In the genomic region with DNA sequence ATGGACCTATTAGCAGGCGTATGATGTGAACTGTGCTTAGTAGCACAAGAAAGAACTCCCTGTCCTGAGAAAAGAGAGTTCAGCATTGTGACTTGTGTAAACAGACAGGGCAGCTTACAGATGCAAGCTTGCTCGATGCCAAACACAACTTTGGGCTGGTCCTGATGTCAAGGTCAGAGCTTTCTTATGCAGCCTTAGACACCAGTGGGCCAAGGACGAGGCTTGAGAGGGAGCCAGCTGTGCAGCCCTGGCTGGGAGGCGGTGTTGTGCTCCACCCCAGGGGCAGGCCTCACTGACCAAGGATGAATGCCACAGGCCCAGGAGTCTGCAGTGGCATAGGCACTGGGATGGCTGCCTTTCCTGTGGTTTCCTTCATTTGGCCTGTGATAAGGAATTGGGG, we compare ENCODE assay signal across 1 cellular context.
TF ChIP-seq lines count a peak whose summit lies in the region.

No MANE protein-coding gene starts in this region.

TF ChIP-seq in WTC11, 78 proteins besides CTCF, POLR2A, EP300 and RAD21 (continued from another document):
- TF ChIP-seq, protein P1, sequence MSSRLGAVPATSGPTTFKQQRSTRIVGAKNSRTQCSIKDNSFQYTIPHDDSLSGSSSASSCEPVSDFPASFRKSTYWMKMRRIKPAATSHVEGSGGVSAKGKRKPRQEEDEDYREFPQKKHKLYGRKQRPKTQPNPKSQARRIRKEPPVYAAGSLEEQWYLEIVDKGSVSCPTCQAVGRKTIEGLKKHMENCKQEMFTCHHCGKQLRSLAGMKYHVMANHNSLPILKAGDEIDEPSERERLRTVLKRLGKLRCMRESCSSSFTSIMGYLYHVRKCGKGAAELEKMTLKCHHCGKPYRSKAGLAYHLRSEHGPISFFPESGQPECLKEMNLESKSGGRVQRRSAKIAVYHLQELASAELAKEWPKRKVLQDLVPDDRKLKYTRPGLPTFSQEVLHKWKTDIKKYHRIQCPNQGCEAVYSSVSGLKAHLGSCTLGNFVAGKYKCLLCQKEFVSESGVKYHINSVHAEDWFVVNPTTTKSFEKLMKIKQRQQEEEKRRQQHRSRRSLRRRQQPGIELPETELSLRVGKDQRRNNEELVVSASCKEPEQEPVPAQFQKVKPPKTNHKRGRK (CRISPR knock-in tag; IDR thresholded peaks at IDR 0.05; ENCODE audit: borderline replicate concordance): no peak
- TF ChIP-seq MXD4 (CRISPR knock-in tag; IDR thresholded peaks at IDR 0.05; ENCODE audit: borderline replicate concordance) (no peak), KAT7 (CRISPR knock-in tag; IDR thresholded peaks at IDR 0.05; ENCODE audit: borderline replicate concordance) (no peak), IRF2 (CRISPR knock-in tag; IDR thresholded peaks at IDR 0.05; ENCODE audit: borderline replicate concordance, low read depth) (no peak), PRRX2 (CRISPR knock-in tag; IDR thresholded peaks at IDR 0.05) (no peak), GTF2I (CRISPR knock-in tag; conservative IDR thresholded peaks at IDR 0.05) (no peak), SP1 (CRISPR knock-in tag; conservative IDR thresholded peaks at IDR 0.05) (no peak), NR3C1 (CRISPR knock-in tag; conservative IDR thresholded peaks at IDR 0.05; ENCODE audit: low read depth) (no peak)
- TF ChIP-seq, protein P2, sequence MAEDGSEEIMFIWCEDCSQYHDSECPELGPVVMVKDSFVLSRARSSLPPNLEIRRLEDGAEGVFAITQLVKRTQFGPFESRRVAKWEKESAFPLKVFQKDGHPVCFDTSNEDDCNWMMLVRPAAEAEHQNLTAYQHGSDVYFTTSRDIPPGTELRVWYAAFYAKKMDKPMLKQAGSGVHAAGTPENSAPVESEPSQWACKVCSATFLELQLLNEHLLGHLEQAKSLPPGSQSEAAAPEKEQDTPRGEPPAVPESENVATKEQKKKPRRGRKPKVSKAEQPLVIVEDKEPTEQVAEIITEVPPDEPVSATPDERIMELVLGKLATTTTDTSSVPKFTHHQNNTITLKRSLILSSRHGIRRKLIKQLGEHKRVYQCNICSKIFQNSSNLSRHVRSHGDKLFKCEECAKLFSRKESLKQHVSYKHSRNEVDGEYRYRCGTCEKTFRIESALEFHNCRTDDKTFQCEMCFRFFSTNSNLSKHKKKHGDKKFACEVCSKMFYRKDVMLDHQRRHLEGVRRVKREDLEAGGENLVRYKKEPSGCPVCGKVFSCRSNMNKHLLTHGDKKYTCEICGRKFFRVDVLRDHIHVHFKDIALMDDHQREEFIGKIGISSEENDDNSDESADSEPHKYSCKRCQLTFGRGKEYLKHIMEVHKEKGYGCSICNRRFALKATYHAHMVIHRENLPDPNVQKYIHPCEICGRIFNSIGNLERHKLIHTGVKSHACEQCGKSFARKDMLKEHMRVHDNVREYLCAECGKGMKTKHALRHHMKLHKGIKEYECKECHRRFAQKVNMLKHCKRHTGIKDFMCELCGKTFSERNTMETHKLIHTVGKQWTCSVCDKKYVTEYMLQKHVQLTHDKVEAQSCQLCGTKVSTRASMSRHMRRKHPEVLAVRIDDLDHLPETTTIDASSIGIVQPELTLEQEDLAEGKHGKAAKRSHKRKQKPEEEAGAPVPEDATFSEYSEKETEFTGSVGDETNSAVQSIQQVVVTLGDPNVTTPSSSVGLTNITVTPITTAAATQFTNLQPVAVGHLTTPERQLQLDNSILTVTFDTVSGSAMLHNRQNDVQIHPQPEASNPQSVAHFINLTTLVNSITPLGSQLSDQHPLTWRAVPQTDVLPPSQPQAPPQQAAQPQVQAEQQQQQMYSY (CRISPR knock-in tag; IDR thresholded peaks at IDR 0.05): no peak
- TF ChIP-seq, protein P3, sequence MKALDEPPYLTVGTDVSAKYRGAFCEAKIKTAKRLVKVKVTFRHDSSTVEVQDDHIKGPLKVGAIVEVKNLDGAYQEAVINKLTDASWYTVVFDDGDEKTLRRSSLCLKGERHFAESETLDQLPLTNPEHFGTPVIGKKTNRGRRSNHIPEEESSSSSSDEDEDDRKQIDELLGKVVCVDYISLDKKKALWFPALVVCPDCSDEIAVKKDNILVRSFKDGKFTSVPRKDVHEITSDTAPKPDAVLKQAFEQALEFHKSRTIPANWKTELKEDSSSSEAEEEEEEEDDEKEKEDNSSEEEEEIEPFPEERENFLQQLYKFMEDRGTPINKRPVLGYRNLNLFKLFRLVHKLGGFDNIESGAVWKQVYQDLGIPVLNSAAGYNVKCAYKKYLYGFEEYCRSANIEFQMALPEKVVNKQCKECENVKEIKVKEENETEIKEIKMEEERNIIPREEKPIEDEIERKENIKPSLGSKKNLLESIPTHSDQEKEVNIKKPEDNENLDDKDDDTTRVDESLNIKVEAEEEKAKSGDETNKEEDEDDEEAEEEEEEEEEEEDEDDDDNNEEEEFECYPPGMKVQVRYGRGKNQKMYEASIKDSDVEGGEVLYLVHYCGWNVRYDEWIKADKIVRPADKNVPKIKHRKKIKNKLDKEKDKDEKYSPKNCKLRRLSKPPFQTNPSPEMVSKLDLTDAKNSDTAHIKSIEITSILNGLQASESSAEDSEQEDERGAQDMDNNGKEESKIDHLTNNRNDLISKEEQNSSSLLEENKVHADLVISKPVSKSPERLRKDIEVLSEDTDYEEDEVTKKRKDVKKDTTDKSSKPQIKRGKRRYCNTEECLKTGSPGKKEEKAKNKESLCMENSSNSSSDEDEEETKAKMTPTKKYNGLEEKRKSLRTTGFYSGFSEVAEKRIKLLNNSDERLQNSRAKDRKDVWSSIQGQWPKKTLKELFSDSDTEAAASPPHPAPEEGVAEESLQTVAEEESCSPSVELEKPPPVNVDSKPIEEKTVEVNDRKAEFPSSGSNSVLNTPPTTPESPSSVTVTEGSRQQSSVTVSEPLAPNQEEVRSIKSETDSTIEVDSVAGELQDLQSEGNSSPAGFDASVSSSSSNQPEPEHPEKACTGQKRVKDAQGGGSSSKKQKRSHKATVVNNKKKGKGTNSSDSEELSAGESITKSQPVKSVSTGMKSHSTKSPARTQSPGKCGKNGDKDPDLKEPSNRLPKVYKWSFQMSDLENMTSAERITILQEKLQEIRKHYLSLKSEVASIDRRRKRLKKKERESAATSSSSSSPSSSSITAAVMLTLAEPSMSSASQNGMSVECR (CRISPR knock-in tag; IDR thresholded peaks at IDR 0.05; ENCODE audit: borderline replicate concordance): no peak
- TF ChIP-seq, protein P4, sequence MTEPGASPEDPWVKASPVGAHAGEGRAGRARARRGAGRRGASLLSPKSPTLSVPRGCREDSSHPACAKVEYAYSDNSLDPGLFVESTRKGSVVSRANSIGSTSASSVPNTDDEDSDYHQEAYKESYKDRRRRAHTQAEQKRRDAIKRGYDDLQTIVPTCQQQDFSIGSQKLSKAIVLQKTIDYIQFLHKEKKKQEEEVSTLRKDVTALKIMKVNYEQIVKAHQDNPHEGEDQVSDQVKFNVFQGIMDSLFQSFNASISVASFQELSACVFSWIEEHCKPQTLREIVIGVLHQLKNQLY (CRISPR knock-in tag; IDR thresholded peaks at IDR 0.05): no peak
